1 cellular context compared by ENCODE assay signal in the genomic region with DNA sequence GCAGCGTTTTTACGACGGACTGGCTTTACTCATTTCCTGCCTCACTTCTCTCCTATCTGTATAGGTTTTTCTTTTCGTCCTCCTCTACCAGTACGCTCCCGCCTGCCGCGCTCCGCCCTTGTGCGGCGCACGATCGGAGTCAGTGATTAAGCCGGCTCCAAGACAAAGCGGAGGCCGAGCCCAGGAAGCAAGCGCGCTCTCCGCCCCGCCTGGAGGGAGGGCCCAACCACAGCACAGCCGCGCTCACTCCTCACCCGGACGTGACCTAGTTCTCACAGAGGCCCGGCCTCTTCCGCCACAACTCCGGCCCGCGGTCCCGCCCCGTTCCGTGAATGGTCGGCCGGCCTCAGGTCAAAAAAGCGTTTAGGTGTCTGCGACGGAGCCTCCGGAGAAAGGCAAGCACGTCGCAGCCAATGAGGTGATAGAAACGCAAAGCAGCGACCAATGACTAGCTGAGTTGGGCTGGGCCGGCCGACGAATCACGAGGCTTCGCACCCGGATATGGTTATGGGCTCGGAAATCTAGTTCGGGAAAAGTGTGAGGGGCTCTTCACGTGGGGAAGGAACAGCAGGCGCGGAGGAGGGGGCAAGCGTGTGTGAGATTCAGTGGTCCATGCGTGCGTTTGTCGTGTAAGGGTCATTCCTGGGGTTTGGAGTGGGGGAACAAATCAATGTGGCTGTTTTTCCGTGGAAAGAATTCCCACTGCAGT.
A peak's percentile ranks its signal among the peaks of the same experiment; 100 is the strongest.
TF ChIP-seq lines count a peak whose summit lies in the region.

A gene with protein sequence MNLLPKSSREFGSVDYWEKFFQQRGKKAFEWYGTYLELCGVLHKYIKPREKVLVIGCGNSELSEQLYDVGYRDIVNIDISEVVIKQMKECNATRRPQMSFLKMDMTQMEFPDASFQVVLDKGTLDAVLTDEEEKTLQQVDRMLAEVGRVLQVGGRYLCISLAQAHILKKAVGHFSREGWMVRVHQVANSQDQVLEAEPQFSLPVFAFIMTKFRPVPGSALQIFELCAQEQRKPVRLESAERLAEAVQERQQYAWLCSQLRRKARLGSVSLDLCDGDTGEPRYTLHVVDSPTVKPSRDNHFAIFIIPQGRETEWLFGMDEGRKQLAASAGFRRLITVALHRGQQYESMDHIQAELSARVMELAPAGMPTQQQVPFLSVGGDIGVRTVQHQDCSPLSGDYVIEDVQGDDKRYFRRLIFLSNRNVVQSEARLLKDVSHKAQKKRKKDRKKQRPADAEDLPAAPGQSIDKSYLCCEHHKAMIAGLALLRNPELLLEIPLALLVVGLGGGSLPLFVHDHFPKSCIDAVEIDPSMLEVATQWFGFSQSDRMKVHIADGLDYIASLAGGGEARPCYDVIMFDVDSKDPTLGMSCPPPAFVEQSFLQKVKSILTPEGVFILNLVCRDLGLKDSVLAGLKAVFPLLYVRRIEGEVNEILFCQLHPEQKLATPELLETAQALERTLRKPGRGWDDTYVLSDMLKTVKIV (plus strand): TSS at position 494 of the 709 bp plus-strand sequence. CDS start 308 bp downstream, outside the sequence.

TF ChIP-seq in HepG2, 621 proteins besides CTCF, POLR2A, EP300 and RAD21 (continued from another document and continues in another):
- TF ChIP-seq, protein P1, sequence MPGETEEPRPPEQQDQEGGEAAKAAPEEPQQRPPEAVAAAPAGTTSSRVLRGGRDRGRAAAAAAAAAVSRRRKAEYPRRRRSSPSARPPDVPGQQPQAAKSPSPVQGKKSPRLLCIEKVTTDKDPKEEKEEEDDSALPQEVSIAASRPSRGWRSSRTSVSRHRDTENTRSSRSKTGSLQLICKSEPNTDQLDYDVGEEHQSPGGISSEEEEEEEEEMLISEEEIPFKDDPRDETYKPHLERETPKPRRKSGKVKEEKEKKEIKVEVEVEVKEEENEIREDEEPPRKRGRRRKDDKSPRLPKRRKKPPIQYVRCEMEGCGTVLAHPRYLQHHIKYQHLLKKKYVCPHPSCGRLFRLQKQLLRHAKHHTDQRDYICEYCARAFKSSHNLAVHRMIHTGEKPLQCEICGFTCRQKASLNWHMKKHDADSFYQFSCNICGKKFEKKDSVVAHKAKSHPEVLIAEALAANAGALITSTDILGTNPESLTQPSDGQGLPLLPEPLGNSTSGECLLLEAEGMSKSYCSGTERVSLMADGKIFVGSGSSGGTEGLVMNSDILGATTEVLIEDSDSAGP (CRISPR knock-in tag; IDR thresholded peaks at IDR 0.05; ENCODE audit: borderline replicate concordance) = peak; percentile 93
- no peak for TF ChIP-seq ZNF326 (CRISPR knock-in tag; IDR thresholded peaks at IDR 0.05; ENCODE audit: borderline replicate concordance)
- TF ChIP-seq ZNF30 (CRISPR knock-in tag; IDR thresholded peaks at IDR 0.05) = no peak
- no peak; the same call in 1 of the 2 replicates for TF ChIP-seq ZSCAN9 (CRISPR knock-in tag; IDR thresholded peaks at IDR 0.05; ENCODE audit: borderline replicate concordance)
- peak; percentile 80; the same call in 1 of the 2 replicates for TF ChIP-seq ERF (CRISPR knock-in tag; IDR thresholded peaks at IDR 0.05)
- TF ChIP-seq, protein P2, sequence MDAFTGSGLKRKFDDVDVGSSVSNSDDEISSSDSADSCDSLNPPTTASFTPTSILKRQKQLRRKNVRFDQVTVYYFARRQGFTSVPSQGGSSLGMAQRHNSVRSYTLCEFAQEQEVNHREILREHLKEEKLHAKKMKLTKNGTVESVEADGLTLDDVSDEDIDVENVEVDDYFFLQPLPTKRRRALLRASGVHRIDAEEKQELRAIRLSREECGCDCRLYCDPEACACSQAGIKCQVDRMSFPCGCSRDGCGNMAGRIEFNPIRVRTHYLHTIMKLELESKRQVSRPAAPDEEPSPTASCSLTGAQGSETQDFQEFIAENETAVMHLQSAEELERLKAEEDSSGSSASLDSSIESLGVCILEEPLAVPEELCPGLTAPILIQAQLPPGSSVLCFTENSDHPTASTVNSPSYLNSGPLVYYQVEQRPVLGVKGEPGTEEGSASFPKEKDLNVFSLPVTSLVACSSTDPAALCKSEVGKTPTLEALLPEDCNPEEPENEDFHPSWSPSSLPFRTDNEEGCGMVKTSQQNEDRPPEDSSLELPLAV (CRISPR knock-in tag; conservative IDR thresholded peaks at IDR 0.05; ENCODE audit: low read depth) = no peak
- TF ChIP-seq ZNF24 (IDR thresholded peaks at IDR 0.05) = no peak
- peak; percentile 71 for TF ChIP-seq ARNTL (CRISPR knock-in tag; IDR thresholded peaks at IDR 0.05)
- TF ChIP-seq ZNF143 (CRISPR knock-in tag; IDR thresholded peaks at IDR 0.05) = 0 out of 2 replicates have a peak, but pooled peaks have one; percentile 25
- TF ChIP-seq, protein P3, sequence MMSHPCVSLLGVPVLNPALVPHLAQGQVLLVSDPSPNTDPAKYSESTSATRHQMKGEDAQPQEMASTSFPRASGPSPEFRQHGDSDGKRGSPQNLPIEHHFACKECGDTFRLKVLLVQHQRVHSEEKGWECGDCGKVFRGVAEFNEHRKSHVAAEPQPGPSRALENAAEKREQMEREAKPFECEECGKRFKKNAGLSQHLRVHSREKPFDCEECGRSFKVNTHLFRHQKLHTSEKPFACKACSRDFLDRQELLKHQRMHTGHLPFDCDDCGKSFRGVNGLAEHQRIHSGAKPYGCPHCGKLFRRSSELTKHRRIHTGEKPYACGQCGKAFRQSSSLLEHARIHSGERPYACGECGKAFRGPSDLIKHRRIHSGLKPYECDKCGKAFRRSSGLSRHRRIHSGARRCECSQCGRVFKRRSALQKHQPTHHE (CRISPR knock-in tag; IDR thresholded peaks at IDR 0.05; ENCODE audit: borderline replicate concordance) = no peak
- no peak for TF ChIP-seq ZBTB39 (CRISPR knock-in tag; IDR thresholded peaks at IDR 0.05)
- peak in 1 of 2 experiments; percentile 50; a peak in 1 of 4 replicates for TF ChIP-seq REST (IDR thresholded peaks at IDR 0.05; ENCODE audit: borderline replicate concordance in 1 of 2, low read depth in 1 of 2, low read length in 2 of 2)
- no peak for TF ChIP-seq SMARCC2 (IDR thresholded peaks at IDR 0.05)
- no peak for TF ChIP-seq ZNF354B (CRISPR knock-in tag; IDR thresholded peaks at IDR 0.05)
- TF ChIP-seq NONO (IDR thresholded peaks at IDR 0.05) = no peak
- peak; percentile 88 for TF ChIP-seq NONO (CRISPR knock-in tag; conservative IDR thresholded peaks at IDR 0.05)
- TF ChIP-seq ZC3H13 (CRISPR knock-in tag; IDR thresholded peaks at IDR 0.05) = peak; percentile 49; the same call in 1 of the 2 replicates
- no peak for TF ChIP-seq SP1 (IDR thresholded peaks at IDR 0.05)
- peak; percentile 66 for TF ChIP-seq SP1 (CRISPR knock-in tag; IDR thresholded peaks at IDR 0.05)
- TF ChIP-seq KDM4B (CRISPR knock-in tag; IDR thresholded peaks at IDR 0.05) = no peak
- peak; percentile 90 for TF ChIP-seq THAP11 (CRISPR knock-in tag; IDR thresholded peaks at IDR 0.05)
- TF ChIP-seq TBX2 (CRISPR knock-in tag; IDR thresholded peaks at IDR 0.05; ENCODE audit: borderline replicate concordance) = peak; percentile 90
- TF ChIP-seq, protein P4, sequence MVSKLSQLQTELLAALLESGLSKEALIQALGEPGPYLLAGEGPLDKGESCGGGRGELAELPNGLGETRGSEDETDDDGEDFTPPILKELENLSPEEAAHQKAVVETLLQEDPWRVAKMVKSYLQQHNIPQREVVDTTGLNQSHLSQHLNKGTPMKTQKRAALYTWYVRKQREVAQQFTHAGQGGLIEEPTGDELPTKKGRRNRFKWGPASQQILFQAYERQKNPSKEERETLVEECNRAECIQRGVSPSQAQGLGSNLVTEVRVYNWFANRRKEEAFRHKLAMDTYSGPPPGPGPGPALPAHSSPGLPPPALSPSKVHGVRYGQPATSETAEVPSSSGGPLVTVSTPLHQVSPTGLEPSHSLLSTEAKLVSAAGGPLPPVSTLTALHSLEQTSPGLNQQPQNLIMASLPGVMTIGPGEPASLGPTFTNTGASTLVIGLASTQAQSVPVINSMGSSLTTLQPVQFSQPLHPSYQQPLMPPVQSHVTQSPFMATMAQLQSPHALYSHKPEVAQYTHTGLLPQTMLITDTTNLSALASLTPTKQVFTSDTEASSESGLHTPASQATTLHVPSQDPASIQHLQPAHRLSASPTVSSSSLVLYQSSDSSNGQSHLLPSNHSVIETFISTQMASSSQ (IDR thresholded peaks at IDR 0.05; ENCODE audit: low read depth) = no peak
- TF ChIP-seq, protein P4 (CRISPR knock-in tag; IDR thresholded peaks at IDR 0.05; ENCODE audit: borderline replicate concordance) = no peak; the same call in 1 of the 2 replicates
- no peak for TF ChIP-seq ZNF839 (CRISPR knock-in tag; IDR thresholded peaks at IDR 0.05; ENCODE audit: borderline replicate concordance)
- TF ChIP-seq HES4 (CRISPR knock-in tag; IDR thresholded peaks at IDR 0.05; ENCODE audit: borderline replicate concordance) = 0 out of 2 replicates have a peak, but pooled peaks have one; percentile 31
- peak; percentile 13; the same call in 1 of the 2 replicates for TF ChIP-seq MIER2 (CRISPR knock-in tag; IDR thresholded peaks at IDR 0.05)
- TF ChIP-seq ZBTB1 (CRISPR knock-in tag; IDR thresholded peaks at IDR 0.05; ENCODE audit: borderline replicate concordance) = no peak
- TF ChIP-seq ZNF383 (CRISPR knock-in tag; IDR thresholded peaks at IDR 0.05; ENCODE audit: borderline replicate concordance) = no peak
- TF ChIP-seq, protein P5, sequence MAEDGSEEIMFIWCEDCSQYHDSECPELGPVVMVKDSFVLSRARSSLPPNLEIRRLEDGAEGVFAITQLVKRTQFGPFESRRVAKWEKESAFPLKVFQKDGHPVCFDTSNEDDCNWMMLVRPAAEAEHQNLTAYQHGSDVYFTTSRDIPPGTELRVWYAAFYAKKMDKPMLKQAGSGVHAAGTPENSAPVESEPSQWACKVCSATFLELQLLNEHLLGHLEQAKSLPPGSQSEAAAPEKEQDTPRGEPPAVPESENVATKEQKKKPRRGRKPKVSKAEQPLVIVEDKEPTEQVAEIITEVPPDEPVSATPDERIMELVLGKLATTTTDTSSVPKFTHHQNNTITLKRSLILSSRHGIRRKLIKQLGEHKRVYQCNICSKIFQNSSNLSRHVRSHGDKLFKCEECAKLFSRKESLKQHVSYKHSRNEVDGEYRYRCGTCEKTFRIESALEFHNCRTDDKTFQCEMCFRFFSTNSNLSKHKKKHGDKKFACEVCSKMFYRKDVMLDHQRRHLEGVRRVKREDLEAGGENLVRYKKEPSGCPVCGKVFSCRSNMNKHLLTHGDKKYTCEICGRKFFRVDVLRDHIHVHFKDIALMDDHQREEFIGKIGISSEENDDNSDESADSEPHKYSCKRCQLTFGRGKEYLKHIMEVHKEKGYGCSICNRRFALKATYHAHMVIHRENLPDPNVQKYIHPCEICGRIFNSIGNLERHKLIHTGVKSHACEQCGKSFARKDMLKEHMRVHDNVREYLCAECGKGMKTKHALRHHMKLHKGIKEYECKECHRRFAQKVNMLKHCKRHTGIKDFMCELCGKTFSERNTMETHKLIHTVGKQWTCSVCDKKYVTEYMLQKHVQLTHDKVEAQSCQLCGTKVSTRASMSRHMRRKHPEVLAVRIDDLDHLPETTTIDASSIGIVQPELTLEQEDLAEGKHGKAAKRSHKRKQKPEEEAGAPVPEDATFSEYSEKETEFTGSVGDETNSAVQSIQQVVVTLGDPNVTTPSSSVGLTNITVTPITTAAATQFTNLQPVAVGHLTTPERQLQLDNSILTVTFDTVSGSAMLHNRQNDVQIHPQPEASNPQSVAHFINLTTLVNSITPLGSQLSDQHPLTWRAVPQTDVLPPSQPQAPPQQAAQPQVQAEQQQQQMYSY (CRISPR knock-in tag; IDR thresholded peaks at IDR 0.05) = no peak
